ENCODE assay signal across 30 cellular contexts in genomic region chr16:81163671-81164070, GRCh38.
"Had no signal": no experiment of that assay in that cellular context is flagged by ENCODE, and none has a peak within 500 bp of the region (broad histone marks: within the 10 kb centered on the region; RNA-seq: fewer than 3 reads in every experiment).

No MANE protein-coding gene starts in this region.

- H3K9me3 ChIP-seq: ascending aorta, body of pancreas, breast epithelium had no signal

- H3K36me3 ChIP-seq: ascending aorta, breast epithelium had no signal

- H3K4me3 ChIP-seq: ascending aorta, body of pancreas, breast epithelium, PC-9, SK-N-MC had no signal

- DNase-seq: activated B cell treated with CpG ODN at 0.5 μM for 24 hours; activated CD4-positive, alpha-beta memory T cell treated with anti-CD3 and anti-CD28 coated beads, Interleukin-2, amount 10 ng/mL, durations not matched to agents 7 days and 5 days; activated CD4-positive, alpha-beta T cell treated with anti-CD3 and anti-CD28 coated beads for 48 hours; activated CD4-positive, CD25-positive, alpha-beta regulatory T cell treated with anti-CD3 and anti-CD28 coated beads, Interleukin-2, amount 50 U/mL, for 72 hours; activated CD8-positive, alpha-beta memory T cell treated with anti-CD3 and anti-CD28 coated beads for 24 hours; activated CD8-positive, alpha-beta memory T cell treated with anti-CD3 and anti-CD28 coated beads, Interleukin-2, amount 10 ng/mL, durations not matched to agents 7 days and 5 days; activated CD8-positive, alpha-beta memory T cell treated with anti-CD3 and anti-CD28 coated beads, Interleukin-2, amount 50 U/mL, for 48 hours; activated effector memory CD4-positive, alpha-beta T cell treated with Interleukin-2 at 50 U/mL for 16 hours; activated naive CD4-positive, alpha-beta T cell treated with anti-CD3 and anti-CD28 coated beads, Interleukin-2, amount 10 ng/mL, durations not matched to agents 7 days and 5 days; activated naive CD8-positive, alpha-beta T cell treated with anti-CD3 and anti-CD28 coated beads, Interleukin-2, amount 50 U/mL, for 24 hours; activated T-cell treated with anti-CD3 and anti-CD28 coated beads, Interleukin-2, amount 50 U/mL, for 48 hours; amygdala; body of pancreas; caudate nucleus; cerebellar nuclear complex; MM.1S; MV-4-11; NCI-H1694 treated with DMSO at 0.1 percent for 48 hours; NCI-H2171; NCI-H446; NCI-H510A treated with DMSO at 0.1 percent for 48 hours; NCI-H526 treated with DMSO at 0.1 percent for 48 hours; NCI-H774; Right ventricle myocardium superior had no signal

- H3K9ac ChIP-seq: KMS-11 had no signal

- H3K27ac ChIP-seq: ascending aorta, body of pancreas, breast epithelium, KMS-11, PC-9, SK-N-MC, VCaP had no signal

- H3K4me1 ChIP-seq: ascending aorta, body of pancreas, breast epithelium had no signal

- ATAC-seq: activated CD8-positive, alpha-beta memory T cell treated with anti-CD3 and anti-CD28 coated beads, Interleukin-2, amount 10 ng/mL, durations not matched to agents 7 days and 5 days; activated naive CD8-positive, alpha-beta T cell treated with anti-CD3 and anti-CD28 coated beads, Interleukin-2, amount 50 U/mL, for 24 hours; body of pancreas had no signal

- H2AFZ ChIP-seq: PC-9 had no signal

- H3K27me3 ChIP-seq: ascending aorta, body of pancreas, breast epithelium had no signal

- H3K4me2 ChIP-seq: KMS-11, PC-9 had no signal
